ENCODE assay signal across 11 cellular contexts in the genomic region with DNA sequence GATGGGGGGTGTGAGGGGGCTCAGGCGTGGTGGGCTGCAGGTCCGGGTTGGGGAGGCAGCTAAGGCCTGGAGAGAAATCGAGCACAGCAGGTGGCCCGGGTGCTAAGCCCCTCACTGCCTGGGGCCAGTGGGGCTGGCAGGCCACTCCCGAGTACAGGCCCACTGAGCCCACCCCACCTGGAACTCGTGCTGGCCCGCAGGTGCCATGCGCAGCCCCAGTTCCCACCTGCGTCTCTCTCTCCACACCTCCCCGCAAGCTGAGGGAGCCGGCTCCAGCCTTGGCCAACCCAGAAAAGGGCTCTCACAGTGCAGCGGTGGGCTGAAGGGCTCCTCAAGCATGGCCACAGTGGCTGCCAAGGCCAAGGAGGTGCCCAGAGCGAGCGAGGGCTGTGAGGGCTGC.
DNase-seq lines count a peak whose midpoint lies in the region; ATAC-seq and TF ChIP-seq lines count a peak whose summit lies in the region.
"Had no signal": no experiment of that assay in that cellular context is flagged by ENCODE, and none has a peak within 500 bp of the region (broad histone marks: within the 10 kb centered on the region; RNA-seq: fewer than 3 reads in every experiment).

No MANE protein-coding gene starts in this region.

- TF ChIP-seq POLR2A in sigmoid colon (IDR thresholded peaks at IDR 0.05) = no peak

- no peaks in the 10 kb centered on the region for H3K27me3 ChIP-seq in sigmoid colon

- CTCF ChIA-PET in RWPE1 (lab: Yijun Ruan, JAX) = no interaction called here

- DNase-seq in RWPE1 (ENCODE audit: low spot score) = no peak
- DNase-seq in epithelial cell of prostate (ENCODE audit: low read depth, low spot score) = no peak
- peak; percentile 55 for DNase-seq in sigmoid colon
- DNase-seq in NCI-H510A treated with DMSO at 0.1 percent for 48 hours (lab: John Stamatoyannopoulos, UW) = no peak
- DNase-seq in A172 (ENCODE audit: low spot score) = no peak
- DNase-seq in foreskin fibroblast = no peak
- DNase-seq: GF-D8 had no signal

- WGBS in sigmoid colon, 2 donors = 95 to 97% methylated on average over 14 of the region's 14 CpGs

- POLR2A ChIA-PET in RWPE1 (lab: Yijun Ruan, JAX; ENCODE audit: low non-redundant PET) = no interaction called here

- no peak for ATAC-seq in GM21576 (IDR thresholded peaks at IDR 0.05; ENCODE audit: unreplicated experiment)

- H3K27ac ChIP-seq in 22Rv1 (peak overlapping the region; percentile 59), RWPE1 (peak overlapping the region; percentile 71), epithelial cell of prostate (peak overlapping the region; percentile 50), sigmoid colon (no peak overlapping the region)
- H3K27ac ChIP-seq: PC-9 had no signal

- TF ChIP-seq EP300 in sigmoid colon (IDR thresholded peaks at IDR 0.05) = no peak

- TF ChIP-seq CTCF in 22Rv1 (IDR thresholded peaks at IDR 0.05) (no peak), RWPE1 (conservative IDR thresholded peaks at IDR 0.05; ENCODE audit: low read depth) (no peak), sigmoid colon (IDR thresholded peaks at IDR 0.05) (no peak), foreskin fibroblast (IDR thresholded peaks at IDR 0.05; ENCODE audit: low read depth, low read length) (no peak)

- no peak overlapping the region for H3K4me3 ChIP-seq in sigmoid colon
- H3K4me3 ChIP-seq in foreskin fibroblast (ENCODE audit: low read depth in 1 of 2, low read length in 2 of 2) = no peak overlapping the region
- H3K4me3 ChIP-seq: A549, PC-9 had no signal

- intact Hi-C loops in sigmoid colon (cut with DNase I) = no loop called here

- no peaks in the 10 kb centered on the region for H3K36me3 ChIP-seq in sigmoid colon

- H3K4me1 ChIP-seq in sigmoid colon = no peaks in the 10 kb centered on the region

- H3K9me3 ChIP-seq in sigmoid colon = peaks cover 0 to 3% (median 0%) of the 10 kb centered on the region in 4 donors
- H3K9me3 ChIP-seq: A549 had no signal

Comparison
In these comparisons a context has a peak if more than half of its experiments do, and no peak if none do; other contexts are left out.
1. H3K27ac ChIP-seq: peak in 22Rv1 (single experiment), RWPE1 (single experiment) and epithelial cell of prostate (single experiment); none in sigmoid colon (0 of 4).